Comparison of ENCODE assay signal across 22 cellular contexts in the genomic region with DNA sequence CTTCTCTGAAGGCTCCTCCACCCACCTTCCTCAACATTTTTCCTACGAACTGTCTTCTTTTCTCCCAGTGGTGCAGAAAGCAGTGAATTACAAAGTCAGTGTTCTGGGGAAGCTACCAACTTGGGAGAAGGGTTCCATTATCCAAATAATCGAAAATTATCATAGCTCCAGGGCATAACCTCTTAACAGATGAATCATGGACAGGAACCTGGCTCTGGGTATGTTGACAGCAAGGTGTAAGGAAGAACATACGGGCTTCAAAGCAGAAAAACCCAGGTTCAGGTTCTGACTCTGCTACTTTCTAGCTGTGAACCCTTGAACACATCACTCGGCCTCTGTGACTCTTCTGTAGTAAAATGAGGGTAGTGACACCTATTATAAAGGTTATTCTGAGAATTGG.
DNase-seq lines count a peak whose midpoint lies in the region; ATAC-seq and TF ChIP-seq lines count a peak whose summit lies in the region.
"Had no signal": no experiment of that assay in that cellular context is flagged by ENCODE, and none has a peak within 500 bp of the region (broad histone marks: within the 10 kb centered on the region; RNA-seq: fewer than 3 reads in every experiment).

No MANE protein-coding gene starts in this region.

- H3K27me3 Mint-ChIP-seq in activated T-cell treated with anti-CD3 and anti-CD28 coated beads, Interleukin-2, amount 50 U/mL, for 4 hours (ENCODE audit: low read depth) = peaks cover 9% of the 10 kb centered on the region

- ATAC-seq in heart left ventricle (no peak), left cardiac atrium (no peak), GM18505 (IDR thresholded peaks at IDR 0.05; ENCODE audit: unreplicated experiment) (no peak), GM19452 (IDR thresholded peaks at IDR 0.05; ENCODE audit: unreplicated experiment) (no peak)
- ATAC-seq in activated T-cell treated with anti-CD3 and anti-CD28 coated beads, Interleukin-2, amount 50 U/mL, for 4 hours = no peak
- ATAC-seq: esophagus mucosa had no signal

- no peak for TF ChIP-seq POLR2A in heart left ventricle (IDR thresholded peaks at IDR 0.05)
- no peak for TF ChIP-seq POLR2A in esophagus muscularis mucosa (IDR thresholded peaks at IDR 0.05; ENCODE audit: low read depth)
- TF ChIP-seq POLR2A in uterus (IDR thresholded peaks at IDR 0.05) = no peak
- no peak for TF ChIP-seq POLR2A in GM18505 (IDR thresholded peaks at IDR 0.05; ENCODE audit: borderline replicate concordance, extremely low read depth, insufficient read depth, insufficient read length)

- no peaks in the 10 kb centered on the region for H3K4me1 Mint-ChIP-seq in activated T-cell treated with anti-CD3 and anti-CD28 coated beads, Interleukin-2, amount 50 U/mL, for 4 hours (ENCODE audit: low read depth)
- H3K4me1 Mint-ChIP-seq: activated CD4-positive, alpha-beta T cell treated with anti-CD3 and anti-CD28 coated beads, Interleukin-2, amount 10 ng/mL, durations not matched to agents 7 days and 5 days; IgD-negative memory B cell had no signal

- H3K9me3 Mint-ChIP-seq in activated T-cell treated with anti-CD3 and anti-CD28 coated beads, Interleukin-2, amount 50 U/mL, for 4 hours = no peaks in the 10 kb centered on the region
- H3K9me3 Mint-ChIP-seq: activated CD4-positive, alpha-beta T cell treated with anti-CD3 and anti-CD28 coated beads, Interleukin-2, amount 10 ng/mL, durations not matched to agents 7 days and 5 days; activated naive CD4-positive, alpha-beta T cell treated with anti-CD3 and anti-CD28 coated beads for 36 hours; IgD-negative memory B cell; neural progenitor cell; stimulated activated naive CD8-positive, alpha-beta T cell treated with anti-CD3 and anti-CD28 coated beads, Interleukin-15, Interleukin-2, amounts not matched to agents 100 ng/mL and 50 ng/mL, for 24 hours had no signal

- H3K4me3 Mint-ChIP-seq in activated T-cell treated with anti-CD3 and anti-CD28 coated beads, Interleukin-2, amount 50 U/mL, for 4 hours = no peak overlapping the region
- H3K4me3 Mint-ChIP-seq: activated CD4-positive, alpha-beta T cell treated with anti-CD3 and anti-CD28 coated beads, Interleukin-2, amount 10 ng/mL, durations not matched to agents 7 days and 5 days; activated naive CD4-positive, alpha-beta T cell treated with anti-CD3 and anti-CD28 coated beads for 36 hours; IgD-negative memory B cell; neural progenitor cell; stimulated activated naive CD8-positive, alpha-beta T cell treated with anti-CD3 and anti-CD28 coated beads, Interleukin-15, Interleukin-2, amounts not matched to agents 100 ng/mL and 50 ng/mL, for 24 hours had no signal

- intact Hi-C loops in heart left ventricle (cut with DNase I) = loop anchor here in 2 of 10 donors (5.0 kb wide), 1 partner anchor 353 kb away; a partner anchor contains a TSS
- intact Hi-C loops in left cardiac atrium (cut with DNase I) = no loop called here
- intact Hi-C loops in esophagus muscularis mucosa (cut with DNase I) = no loop called here
- intact Hi-C loops in uterus (cut with DNase I; ENCODE audit: low total_unique reads) = no loop called here

- H3K27ac ChIP-seq in heart left ventricle (peak overlapping the region in 11 of 12 donors; percentile 34 to 82 (median 51)), esophagus muscularis mucosa (replicated peaks in 1 of 4) (peak overlapping the region; percentile 62 to 78 (median 72)), rectal smooth muscle tissue (ENCODE audit: low read depth, low read length) (peak overlapping the region; percentile 4), uterus (peak overlapping the region; percentile 39 to 73)
- H3K27ac ChIP-seq: BLaER1, HL-60, neural progenitor cell had no signal

- WGBS in heart left ventricle, 4 donors = 79 to 85% (median 83%) methylated on average over 4 of the region's 4 CpGs
- 66% methylated on average over 4 of the region's 4 CpGs for WGBS in esophagus muscularis mucosa

- H3K9me3 ChIP-seq in heart left ventricle = no peaks in the 10 kb centered on the region
- H3K9me3 ChIP-seq in esophagus muscularis mucosa = no peaks in the 10 kb centered on the region
- no peaks in the 10 kb centered on the region for H3K9me3 ChIP-seq in uterus
- H3K9me3 ChIP-seq: BLaER1, HAP-1 had no signal

- H3K36me3 ChIP-seq in heart left ventricle (no peaks in the 10 kb centered on the region), esophagus muscularis mucosa (no peaks in the 10 kb centered on the region), rectal smooth muscle tissue (ENCODE audit: control insufficient read depth, insufficient read depth, low read length) (no peaks in the 10 kb centered on the region), uterus (no peaks in the 10 kb centered on the region)
- H3K36me3 ChIP-seq: BLaER1, HAP-1, neural progenitor cell had no signal

- H3K4me1 ChIP-seq in heart left ventricle = peaks cover 0 to 29% (median 6%) of the 10 kb centered on the region in 12 donors
- H3K4me1 ChIP-seq in esophagus muscularis mucosa = peaks cover 0 to 61% (median 46%) of the 10 kb centered on the region in 4 donors
- H3K4me1 ChIP-seq in rectal smooth muscle tissue (ENCODE audit: control insufficient read depth, insufficient read depth, low read length) = peaks cover 2% of the 10 kb centered on the region
- H3K4me1 ChIP-seq in uterus = no peaks in the 10 kb centered on the region
- H3K4me1 ChIP-seq: HAP-1 had no signal

- H3K27me3 ChIP-seq in heart left ventricle = no peaks in the 10 kb centered on the region
- H3K27me3 ChIP-seq in esophagus muscularis mucosa = no peaks in the 10 kb centered on the region
- H3K27me3 ChIP-seq in rectal smooth muscle tissue (ENCODE audit: control insufficient read depth, insufficient read depth, low read length) = no peaks in the 10 kb centered on the region
- H3K27me3 ChIP-seq in uterus = no peaks in the 10 kb centered on the region
- H3K27me3 ChIP-seq: BLaER1, neural progenitor cell had no signal

- no peaks in the 10 kb centered on the region for H3K36me3 Mint-ChIP-seq in activated T-cell treated with anti-CD3 and anti-CD28 coated beads, Interleukin-2, amount 50 U/mL, for 4 hours (ENCODE audit: insufficient read depth)
- H3K36me3 Mint-ChIP-seq: IgD-negative memory B cell, neural progenitor cell had no signal

- TF ChIP-seq EP300 in esophagus muscularis mucosa (IDR thresholded peaks at IDR 0.05) = no peak

- DNase-seq in heart left ventricle (no peak), left cardiac atrium (no peak), esophagus muscularis mucosa (ENCODE audit: extremely low spot score) (peak; percentile 17), uterus (no peak)
- DNase-seq in activated T-cell treated with anti-CD3 and anti-CD28 coated beads, Interleukin-2, amount 50 U/mL, for 4 hours = no peak
- DNase-seq: 8988T; activated CD4-positive, alpha-beta T cell treated with anti-CD3 and anti-CD28 coated beads, Interleukin-2, amount 10 ng/mL, durations not matched to agents 7 days and 5 days; activated CD8-positive, alpha-beta memory T cell treated with anti-CD3 and anti-CD28 coated beads, Interleukin-2, amount 50 U/mL, for 48 hours; activated naive CD4-positive, alpha-beta T cell treated with anti-CD3 and anti-CD28 coated beads for 36 hours; NCI-H2029; SHP77 treated with DMSO at 0.1 percent for 48 hours; T-helper 1 cell had no signal

- no peak for TF ChIP-seq CTCF in heart left ventricle (IDR thresholded peaks at IDR 0.05)
- TF ChIP-seq CTCF in esophagus muscularis mucosa (IDR thresholded peaks at IDR 0.05) = no peak
- TF ChIP-seq CTCF in uterus (IDR thresholded peaks at IDR 0.05) = no peak

- H3K4me3 ChIP-seq in heart left ventricle = no peak overlapping the region
- no peak overlapping the region for H3K4me3 ChIP-seq in esophagus muscularis mucosa
- H3K4me3 ChIP-seq in rectal smooth muscle tissue (ENCODE audit: low read length) = no peak overlapping the region
- H3K4me3 ChIP-seq in uterus = no peak overlapping the region
- H3K4me3 ChIP-seq: BLaER1, HAP-1, neural progenitor cell had no signal

- no peak overlapping the region for H3K9ac ChIP-seq in rectal smooth muscle tissue (ENCODE audit: low read length)
- H3K9ac ChIP-seq: BLaER1, neural progenitor cell had no signal

Comparison
In these comparisons a context has a peak if more than half of its experiments do, and no peak if none do; other contexts are left out.
1. H3K27ac ChIP-seq: peak in every context shown above with its lines; median percentile 72 in esophagus muscularis mucosa; 56 in uterus; 51 in heart left ventricle; 4 in rectal smooth muscle tissue.